In genomic region chr2:200863655-200864205, GRCh38 we compare ENCODE assay signal across 1 cellular context.
A peak's percentile ranks its signal among the peaks of the same experiment; 100 is the strongest.
TF ChIP-seq lines count a peak whose summit lies in the region.

No MANE protein-coding gene starts in this region.

TF ChIP-seq in K562, 482 proteins besides CTCF, POLR2A, EP300 and RAD21 (continues in another document):
- TF ChIP-seq NCOA6 (IDR thresholded peaks at IDR 0.05) (no peak), HBP1 (CRISPR knock-in tag; IDR thresholded peaks at IDR 0.05) (no peak), KDM4B (IDR thresholded peaks at IDR 0.05; ENCODE audit: borderline replicate concordance in 2 of 2, low read depth in 1 of 2) (0 out of 4 replicates have a peak, but pooled peaks of 1 of the 2 experiments have one; percentile 2), ZKSCAN8 (CRISPR knock-in tag; IDR thresholded peaks at IDR 0.05) (no peak), ZNF79 (CRISPR knock-in tag; IDR thresholded peaks at IDR 0.05; ENCODE audit: low read depth) (no peak), GATAD2A (IDR thresholded peaks at IDR 0.05) (no peak), CBFA2T3 (IDR thresholded peaks at IDR 0.05) (no peak), SAP30 (IDR thresholded peaks at IDR 0.05; ENCODE audit: borderline replicate concordance, insufficient read depth, low read depth, low read length, poor library complexity, severe bottlenecking) (peak; percentile 12), CBX8 (IDR thresholded peaks at IDR 0.05; ENCODE audit: borderline replicate concordance, extremely low read depth, low read depth, low read length, poor library complexity, severe bottlenecking) (no peak), KLF6 (CRISPR knock-in tag; IDR thresholded peaks at IDR 0.05; ENCODE audit: borderline replicate concordance) (peak; percentile 67; the same call in 1 of the 2 replicates), ZNF76 (CRISPR knock-in tag; IDR thresholded peaks at IDR 0.05; ENCODE audit: borderline replicate concordance) (no peak), CC2D1A (IDR thresholded peaks at IDR 0.05) (no peak), CHD1 (IDR thresholded peaks at IDR 0.05; ENCODE audit: low read length) (peak; percentile 40), ZNF24 (IDR thresholded peaks at IDR 0.05) (no peak), TFAM (CRISPR knock-in tag; conservative IDR thresholded peaks at IDR 0.05) (no peak), ZNF318 (IDR thresholded peaks at IDR 0.05; ENCODE audit: borderline replicate concordance in 1 of 2, low read depth in 1 of 2) (0 out of 4 replicates have a peak, but pooled peaks of 1 of the 2 experiments have one; percentile 46), CREBBP (IDR thresholded peaks at IDR 0.05; ENCODE audit: low read depth, low read length) (no peak), ZBTB8A (IDR thresholded peaks at IDR 0.05; ENCODE audit: partially characterized antibody) (no peak), TCFL5 (CRISPR knock-in tag; conservative IDR thresholded peaks at IDR 0.05) (no peak), MECOM (CRISPR knock-in tag; IDR thresholded peaks at IDR 0.05) (no peak), ZNF507 (tag; conservative IDR thresholded peaks at IDR 0.05) (no peak), ZNF699 (CRISPR knock-in tag; IDR thresholded peaks at IDR 0.05; ENCODE audit: insufficient replicate concordance) (no peak), NFE2 (IDR thresholded peaks at IDR 0.05; ENCODE audit: low read depth) (no peak), ZNF263 (CRISPR knock-in tag; IDR thresholded peaks at IDR 0.05; ENCODE audit: borderline replicate concordance) (no peak), ZNF140 (CRISPR knock-in tag; IDR thresholded peaks at IDR 0.05) (no peak), PURB (CRISPR knock-in tag; IDR thresholded peaks at IDR 0.05; ENCODE audit: low read depth) (no peak), ZBTB1 (CRISPR knock-in tag; IDR thresholded peaks at IDR 0.05; ENCODE audit: borderline replicate concordance, low read depth) (no peak), ETV1 (tag; conservative IDR thresholded peaks at IDR 0.05; ENCODE audit: low read depth) (0 out of 2 replicates have a peak, but pooled peaks have one; percentile 39), TAF15 (IDR thresholded peaks at IDR 0.05; ENCODE audit: low read depth, low read length) (no peak), ZNF589 (CRISPR knock-in tag; IDR thresholded peaks at IDR 0.05; ENCODE audit: low read depth) (no peak), ETV6 (IDR thresholded peaks at IDR 0.05; ENCODE audit: borderline replicate concordance in 1 of 2, low read depth in 2 of 2, low read length in 1 of 2) (no peak), ETV6 (CRISPR knock-in tag; IDR thresholded peaks at IDR 0.05; ENCODE audit: borderline replicate concordance) (no peak), SRSF3 (IDR thresholded peaks at IDR 0.05; ENCODE audit: insufficient read depth, low read length) (no peak), PHB2 (IDR thresholded peaks at IDR 0.05; ENCODE audit: low read depth) (no peak), ZZZ3 (IDR thresholded peaks at IDR 0.05) (no peak), ETV5 (CRISPR knock-in tag; IDR thresholded peaks at IDR 0.05; ENCODE audit: low read depth) (0 out of 2 replicates have a peak, but pooled peaks have one; percentile 4)
- TF ChIP-seq, protein P1, sequence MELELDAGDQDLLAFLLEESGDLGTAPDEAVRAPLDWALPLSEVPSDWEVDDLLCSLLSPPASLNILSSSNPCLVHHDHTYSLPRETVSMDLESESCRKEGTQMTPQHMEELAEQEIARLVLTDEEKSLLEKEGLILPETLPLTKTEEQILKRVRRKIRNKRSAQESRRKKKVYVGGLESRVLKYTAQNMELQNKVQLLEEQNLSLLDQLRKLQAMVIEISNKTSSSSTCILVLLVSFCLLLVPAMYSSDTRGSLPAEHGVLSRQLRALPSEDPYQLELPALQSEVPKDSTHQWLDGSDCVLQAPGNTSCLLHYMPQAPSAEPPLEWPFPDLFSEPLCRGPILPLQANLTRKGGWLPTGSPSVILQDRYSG (tag; conservative IDR thresholded peaks at IDR 0.05; ENCODE audit: low read depth) = no peak
- TF ChIP-seq, protein P2, sequence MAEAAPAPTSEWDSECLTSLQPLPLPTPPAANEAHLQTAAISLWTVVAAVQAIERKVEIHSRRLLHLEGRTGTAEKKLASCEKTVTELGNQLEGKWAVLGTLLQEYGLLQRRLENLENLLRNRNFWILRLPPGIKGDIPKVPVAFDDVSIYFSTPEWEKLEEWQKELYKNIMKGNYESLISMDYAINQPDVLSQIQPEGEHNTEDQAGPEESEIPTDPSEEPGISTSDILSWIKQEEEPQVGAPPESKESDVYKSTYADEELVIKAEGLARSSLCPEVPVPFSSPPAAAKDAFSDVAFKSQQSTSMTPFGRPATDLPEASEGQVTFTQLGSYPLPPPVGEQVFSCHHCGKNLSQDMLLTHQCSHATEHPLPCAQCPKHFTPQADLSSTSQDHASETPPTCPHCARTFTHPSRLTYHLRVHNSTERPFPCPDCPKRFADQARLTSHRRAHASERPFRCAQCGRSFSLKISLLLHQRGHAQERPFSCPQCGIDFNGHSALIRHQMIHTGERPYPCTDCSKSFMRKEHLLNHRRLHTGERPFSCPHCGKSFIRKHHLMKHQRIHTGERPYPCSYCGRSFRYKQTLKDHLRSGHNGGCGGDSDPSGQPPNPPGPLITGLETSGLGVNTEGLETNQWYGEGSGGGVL (CRISPR knock-in tag; IDR thresholded peaks at IDR 0.05) = no peak
- TF ChIP-seq, protein P3, sequence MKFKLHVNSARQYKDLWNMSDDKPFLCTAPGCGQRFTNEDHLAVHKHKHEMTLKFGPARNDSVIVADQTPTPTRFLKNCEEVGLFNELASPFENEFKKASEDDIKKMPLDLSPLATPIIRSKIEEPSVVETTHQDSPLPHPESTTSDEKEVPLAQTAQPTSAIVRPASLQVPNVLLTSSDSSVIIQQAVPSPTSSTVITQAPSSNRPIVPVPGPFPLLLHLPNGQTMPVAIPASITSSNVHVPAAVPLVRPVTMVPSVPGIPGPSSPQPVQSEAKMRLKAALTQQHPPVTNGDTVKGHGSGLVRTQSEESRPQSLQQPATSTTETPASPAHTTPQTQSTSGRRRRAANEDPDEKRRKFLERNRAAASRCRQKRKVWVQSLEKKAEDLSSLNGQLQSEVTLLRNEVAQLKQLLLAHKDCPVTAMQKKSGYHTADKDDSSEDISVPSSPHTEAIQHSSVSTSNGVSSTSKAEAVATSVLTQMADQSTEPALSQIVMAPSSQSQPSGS (CRISPR knock-in tag; IDR thresholded peaks at IDR 0.05) = no peak
- TF ChIP-seq, protein P4, sequence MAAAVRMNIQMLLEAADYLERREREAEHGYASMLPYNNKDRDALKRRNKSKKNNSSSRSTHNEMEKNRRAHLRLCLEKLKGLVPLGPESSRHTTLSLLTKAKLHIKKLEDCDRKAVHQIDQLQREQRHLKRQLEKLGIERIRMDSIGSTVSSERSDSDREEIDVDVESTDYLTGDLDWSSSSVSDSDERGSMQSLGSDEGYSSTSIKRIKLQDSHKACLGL (CRISPR knock-in tag; IDR thresholded peaks at IDR 0.05; ENCODE audit: borderline replicate concordance, poor library complexity, severe bottlenecking) = no peak
